In genomic region chr19:11125994-11126685, GRCh38 we compare ENCODE assay signal across 8 cellular contexts. TPM values are rescaled to one million over a fixed set of nuclear protein-coding genes. Genes with fewer than 3 reads are reported as not detected.
A peak's percentile ranks its signal among the peaks of the same experiment; 100 is the strongest.
DNase-seq lines count a peak whose midpoint lies in the region; ATAC-seq, FAIRE-seq and TF ChIP-seq lines count a peak whose summit lies in the region.

No MANE protein-coding gene starts in this region.

- ATAC-seq in GM12878: peak; percentile 86
- ATAC-seq in GM18520 (IDR thresholded peaks at IDR 0.05; ENCODE audit: unreplicated experiment): no peak
- no peak for ATAC-seq in GM19452 (IDR thresholded peaks at IDR 0.05; ENCODE audit: unreplicated experiment)

- POLR2A ChIA-PET in GM12878 (lab: Charles Lee): interaction anchor here (0.6 kb wide), 2 partner anchors 24 to 41 kb away, joined by 3 read pairs; no protein-coding TSS in a partner anchor

- RAD21 ChIA-PET in GM12878 (lab: Charles Lee; ENCODE audit: unreplicated experiment): interaction anchor here (0.7 to 3.3 kb wide), 9 partner anchors 54 to 190 kb away, joined by 3 to 14 read pairs (median 4); no protein-coding TSS in a partner anchor

- peak; percentile 49 for TF ChIP-seq RAD21 in GM12878 (IDR thresholded peaks at IDR 0.05; ENCODE audit: insufficient read depth, low read depth, low read length)

- in situ Hi-C loops in GM12878 (cut with MboI): no loop called here

- CTCF ChIA-PET in GM12878 (lab: Yijun Ruan, JAX): interaction anchor here (0.6 to 3.1 kb wide), 28 partner anchors 11 to 196 kb away, joined by 3 to 22 read pairs (median 4); partner anchors contain the start of genes ANGPTL8 and SPC24

- TF ChIP-seq EP300 in GM12878 (IDR thresholded peaks at IDR 0.05; ENCODE audit: borderline replicate concordance in 1 of 2, control insufficient read depth in 1 of 2, low read depth in 2 of 2, low read length in 2 of 2): no peak

- no peak overlapping the region for H2AFZ ChIP-seq in GM12878 (ENCODE audit: control insufficient read depth, low read depth, low read length)

- DNase-seq in GM03348 (ENCODE audit: low spot score) (peak; percentile 83), NAMALWA (ENCODE audit: low spot score) (peak; percentile 83), UCSD-AML1 (lab: John Stamatoyannopoulos, UW; ENCODE audit: unreplicated experiment) (peak; percentile 58), GM12878 (ENCODE audit: low read depth, low spot score) (no peak), iPS-NIHi11 (ENCODE audit: low spot score) (peak; percentile 76)
- DNase-seq in stimulated activated CD4-positive, alpha-beta T cell treated with anti-CD3 and anti-CD28 coated beads, Interleukin-15, amount 100 ng/mL, for 1 hour (ENCODE audit: low read depth in 1 of 2, low spot score in 1 of 2): peak; percentile 53 to 60

- H3K4me1 ChIP-seq in GM12878 (ENCODE audit: control insufficient read depth, insufficient read depth, low read length): no peaks in the 10 kb centered on the region

- H3K9ac ChIP-seq in GM12878 (ENCODE audit: control insufficient read depth, insufficient read depth, low read length): no peak overlapping the region

- TF ChIP-seq CTCF in GM12878 (IDR thresholded peaks at IDR 0.05 in 2 of 3, conservative IDR thresholded peaks at IDR 0.05 in 1 of 3; ENCODE audit: control insufficient read depth in 2 of 3, extremely low read depth in 1 of 3, insufficient read depth in 1 of 3, low read depth in 3 of 3, low read length in 3 of 3): peak; percentile 75 to 80 (median 78)

- H3K27me3 ChIP-seq in GM12878 (replicated peaks in 1 of 2; ENCODE audit: control insufficient read depth in 2 of 2, insufficient read depth in 2 of 2, low read length in 1 of 2): no peaks in the 10 kb centered on the region

- no TSS peak for BruUV-seq in GM12878 (replicated peaks; lab: Mats Ljungman, UMichigan)

- no peak for TF ChIP-seq POLR2A in GM12878 (IDR thresholded peaks at IDR 0.05; ENCODE audit: low read depth, low read length)

- FAIRE-seq in GM12878 (lab: Jason Lieb, UNC): no peak

- H3K79me2 ChIP-seq in GM12878 (ENCODE audit: control insufficient read depth, insufficient read depth, low read length): no peaks in the 10 kb centered on the region

- H3K4me3 ChIP-seq in GM12878: no peak overlapping the region

- no peak overlapping the region for H3K4me2 ChIP-seq in GM12878 (ENCODE audit: control insufficient read depth, insufficient read depth)

- WGBS in GM12878 (ENCODE audit: insufficient coverage, insufficient replicate concordance, low lambda C conversion rate, missing lambda C conversion rate): 66% methylated on average over 10 of the region's 11 CpGs

- intact Hi-C loops in GM12878 (cut with micrococcal nuclease; ENCODE audit: unreplicated experiment): loop anchor here (1.0 to 2.0 kb wide), 2 partner anchors 79 to 90 kb away; no protein-coding TSS in a partner anchor

- H3K27ac ChIP-seq in GM12878 (ENCODE audit: control insufficient read depth, insufficient read depth): no peak overlapping the region

- H3K9me3 ChIP-seq in GM12878 (replicated peaks; ENCODE audit: control insufficient read depth, insufficient read depth, low read length): no peaks in the 10 kb centered on the region

- peaks cover 30 to 35% of the 10 kb centered on the region in 2 experiments; a peak in 3 of 4 replicates for H3K36me3 ChIP-seq in GM12878 (ENCODE audit: control insufficient read depth in 2 of 2, insufficient read depth in 2 of 2, low read length in 1 of 2)

- SMC1A ChIA-PET in GM12878 (lab: Charles Lee; ENCODE audit: uncharacterized antibody, unreplicated experiment): interaction anchor here (0.6 to 1.7 kb wide), 9 partner anchors 30 to 192 kb away, joined by 3 to 7 read pairs (median 4); no protein-coding TSS in a partner anchor

- H4K20me1 ChIP-seq in GM12878 (ENCODE audit: control insufficient read depth, insufficient read depth): no peaks in the 10 kb centered on the region

TF ChIP-seq in GM12878, 131 proteins besides CTCF, POLR2A, EP300 and RAD21 (continues in another document):
- TF ChIP-seq YY1 (IDR thresholded peaks at IDR 0.05; ENCODE audit: low read depth, low read length) (0 out of 2 replicates have a peak, but pooled peaks have one; percentile 50), ZNF384 (IDR thresholded peaks at IDR 0.05; ENCODE audit: borderline replicate concordance, low read depth, low read length) (peak; percentile 55; the same call in 1 of the 2 replicates), SP1 (IDR thresholded peaks at IDR 0.05; ENCODE audit: low read depth, low read length) (no peak), MXI1 (IDR thresholded peaks at IDR 0.05; ENCODE audit: low read depth, low read length) (no peak), RUNX3 (IDR thresholded peaks at IDR 0.05; ENCODE audit: low read length) (no peak), ETV6 (conservative IDR thresholded peaks at IDR 0.05 in 1 of 2, IDR thresholded peaks at IDR 0.05 in 1 of 2; ENCODE audit: borderline replicate concordance in 1 of 2, low read depth in 1 of 2) (no peak), SMC3 (IDR thresholded peaks at IDR 0.05; ENCODE audit: borderline replicate concordance, low read length) (peak; percentile 53), ZNF24 (IDR thresholded peaks at IDR 0.05) (no peak), CBX5 (IDR thresholded peaks at IDR 0.05; ENCODE audit: low read depth) (no peak), STAT3 (IDR thresholded peaks at IDR 0.05; ENCODE audit: low read depth, low read length) (no peak), MAX (IDR thresholded peaks at IDR 0.05; ENCODE audit: low read depth, low read length) (no peak), LARP7 (IDR thresholded peaks at IDR 0.05) (no peak), RELA (IDR thresholded peaks at IDR 0.05; ENCODE audit: borderline replicate concordance, partially characterized antibody) (no peak)
- TF ChIP-seq, protein P1, sequence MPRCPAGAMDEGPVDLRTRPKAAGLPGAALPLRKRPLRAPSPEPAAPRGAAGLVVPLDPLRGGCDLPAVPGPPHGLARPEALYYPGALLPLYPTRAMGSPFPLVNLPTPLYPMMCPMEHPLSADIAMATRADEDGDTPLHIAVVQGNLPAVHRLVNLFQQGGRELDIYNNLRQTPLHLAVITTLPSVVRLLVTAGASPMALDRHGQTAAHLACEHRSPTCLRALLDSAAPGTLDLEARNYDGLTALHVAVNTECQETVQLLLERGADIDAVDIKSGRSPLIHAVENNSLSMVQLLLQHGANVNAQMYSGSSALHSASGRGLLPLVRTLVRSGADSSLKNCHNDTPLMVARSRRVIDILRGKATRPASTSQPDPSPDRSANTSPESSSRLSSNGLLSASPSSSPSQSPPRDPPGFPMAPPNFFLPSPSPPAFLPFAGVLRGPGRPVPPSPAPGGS (IDR thresholded peaks at IDR 0.05; ENCODE audit: borderline replicate concordance, insufficient read depth, low read depth, low read length, poor library complexity, severe bottlenecking): no peak

RNA-seq across cellular contexts. Expression of gene SPC24, which starts 29.4 kb away (rescaled TPM):
- total RNA-seq in GM12878 (2013; cell fraction: nucleolus; rRNA removed): 7.9 and 10.3 TPM in 2 replicates
- total RNA-seq in GM12878 (2014; rRNA removed) (69.3 and 70.8 TPM in 2 replicates), GM12878 (2014; rRNA removed; fragmentation: Illumina TruSeq; extraction: Trizol) (43.4 and 47.0 TPM in 2 replicates), GM12878 (2021) (59.1 and 65.0 TPM in 2 replicates)
- polyA plus RNA-seq in GM12878 (2011; ENCODE audit: low read depth): 15.4 TPM
- polyA plus RNA-seq in GM12878 (2011; rRNA removed) (22.0 and 25.6 TPM in 2 replicates), GM12878 (2014; fragmentation: Illumina TruSeq; extraction: Trizol) (17.0 and 18.1 TPM in 2 replicates), GM12878 (2014; fragmentation: Nextera tagmentation; extraction: Ambion mirVana) (10 to 100 TPM in 1 of 2 experiments, 1 to 10 TPM in 1; 9.4 to 18.4 TPM), GM12878 (2014; rRNA removed) (34.4 and 55.4 TPM in 2 replicates), GM12878 (2016; fragmentation: Nextera tagmentation; extraction: Ambion mirVana) (10 to 100 TPM; 65.3 to 72.6 TPM)
- 27.5 and 36.4 TPM in 2 replicates for polyA plus RNA-seq in GM12878 (2011; cell fraction: cytosol; rRNA removed)
- 28.5 and 31.1 TPM in 2 replicates for polyA plus RNA-seq in GM12878 (2011; cell fraction: nucleus; rRNA removed)
- polyA plus RNA-seq in GM12878 (2012): 18.4 and 22.6 TPM in 2 replicates
- 50.6 and 56.3 TPM in 2 replicates for polyA minus RNA-seq in GM12878 (2011; rRNA and poly(A)+ RNA removed)
- 27.4 and 31.9 TPM in 2 replicates for polyA minus RNA-seq in GM12878 (2011; cell fraction: cytosol; rRNA and poly(A)+ RNA removed)
- polyA minus RNA-seq in GM12878 (2011; cell fraction: nucleus; rRNA and poly(A)+ RNA removed): 8.1 and 16.5 TPM in 2 replicates

RNA-seq across cellular contexts. Expression of gene LDLR, which starts 36.9 kb away (rescaled TPM):
- 218 and 237 TPM in 2 replicates for total RNA-seq in GM12878 (2013; cell fraction: nucleolus; rRNA removed)
- total RNA-seq in GM12878 (2014; rRNA removed) (39.0 and 43.4 TPM in 2 replicates), GM12878 (2014; rRNA removed; fragmentation: Illumina TruSeq; extraction: Trizol) (29.4 and 30.7 TPM in 2 replicates), GM12878 (2021) (56.8 and 59.2 TPM in 2 replicates)
- polyA plus RNA-seq in GM12878 (2011; ENCODE audit: low read depth): 13.2 TPM
- polyA plus RNA-seq in GM12878 (2011; rRNA removed) (19.4 and 42.8 TPM in 2 replicates), GM12878 (2014; fragmentation: Illumina TruSeq; extraction: Trizol) (23.1 and 25.3 TPM in 2 replicates), GM12878 (2014; fragmentation: Nextera tagmentation; extraction: Ambion mirVana) (10 to 100 TPM; 11.3 to 15.9 TPM), GM12878 (2014; rRNA removed) (26.7 and 38.4 TPM in 2 replicates), GM12878 (2016; fragmentation: Nextera tagmentation; extraction: Ambion mirVana) (10 to 100 TPM; 17.1 to 18.5 TPM)
- polyA plus RNA-seq in GM12878 (2011; cell fraction: cytosol; rRNA removed): 34.6 and 36.3 TPM in 2 replicates
- polyA plus RNA-seq in GM12878 (2011; cell fraction: nucleus; rRNA removed): 49.0 and 57.5 TPM in 2 replicates
- 26.4 and 34.5 TPM in 2 replicates for polyA plus RNA-seq in GM12878 (2012)
- 95.8 and 116 TPM in 2 replicates for polyA minus RNA-seq in GM12878 (2011; rRNA and poly(A)+ RNA removed)
- 39.6 and 41.5 TPM in 2 replicates for polyA minus RNA-seq in GM12878 (2011; cell fraction: cytosol; rRNA and poly(A)+ RNA removed)
- polyA minus RNA-seq in GM12878 (2011; cell fraction: nucleus; rRNA and poly(A)+ RNA removed): 80.6 and 135 TPM in 2 replicates
